Comparison of ENCODE assay signal across 16 cellular contexts in genomic region chr12:19694627-19695026, GRCh38.
A peak's percentile ranks its signal among the peaks of the same experiment; 100 is the strongest.
DNase-seq lines count a peak whose midpoint lies in the region; ATAC-seq and TF ChIP-seq lines count a peak whose summit lies in the region.
"Had no signal": no experiment of that assay in that cellular context is flagged by ENCODE, and none has a peak within 500 bp of the region (broad histone marks: within the 10 kb centered on the region; RNA-seq: fewer than 3 reads in every experiment).

No MANE protein-coding gene starts in this region.

- intact Hi-C loops in MCF 10A (cut with micrococcal nuclease): no loop called here
- intact Hi-C loops in breast epithelium (cut with DNase I; ENCODE audit: low total_unique reads): no loop called here

- ATAC-seq in SK-N-SH treated with all-trans-retinoic acid at 6 μM for 48 hours (peak; percentile 18; the same call in 2 of the 3 replicates), HG03460 (IDR thresholded peaks at IDR 0.05; ENCODE audit: unreplicated experiment) (no peak)
- ATAC-seq in stimulated activated naive CD8-positive, alpha-beta T cell treated with anti-CD3 and anti-CD28 coated beads, Interleukin-15, Interleukin-2, amounts not matched to agents 100 U/mL and 50 U/mL, for 24 hours: peak; percentile 52
- ATAC-seq: gastroesophageal sphincter had no signal

- no peaks in the 10 kb centered on the region for H3K36me3 ChIP-seq in breast epithelium
- H3K36me3 ChIP-seq: brain microvascular endothelial cell, gastroesophageal sphincter had no signal

- peaks cover 18% of the 10 kb centered on the region for H3K4me1 Mint-ChIP-seq in MCF 10A (ENCODE audit: insufficient read depth, unreplicated experiment)

- no peak overlapping the region for H3K4me3 Mint-ChIP-seq in MCF 10A (ENCODE audit: unreplicated experiment)

- no peak overlapping the region for H3K27ac ChIP-seq in breast epithelium
- H3K27ac ChIP-seq: brain microvascular endothelial cell, gastroesophageal sphincter had no signal

- POLR2A ChIA-PET in MCF 10A (lab: Yijun Ruan, JAX): interaction anchor here (0.6 to 1.0 kb wide), 3 partner anchors 15 to 255 kb away, joined by 3 to 5 read pairs (median 3); no protein-coding TSS in a partner anchor

- no peak for TF ChIP-seq POLR2A in breast epithelium (IDR thresholded peaks at IDR 0.05)

- no peaks in the 10 kb centered on the region for H3K27me3 ChIP-seq in breast epithelium
- H3K27me3 ChIP-seq: brain microvascular endothelial cell, gastroesophageal sphincter had no signal

- H3K4me3 ChIP-seq in breast epithelium (no peak overlapping the region), choroid plexus epithelial cell (ENCODE audit: low read depth, low read length) (no peak overlapping the region)
- H3K4me3 ChIP-seq: gastroesophageal sphincter had no signal

- peak; percentile 75 for DNase-seq in MCF 10A (ENCODE audit: unreplicated experiment)
- DNase-seq in breast epithelium (ENCODE audit: low spot score in 2 of 2): no peak
- DNase-seq in choroid plexus epithelial cell (ENCODE audit: low read depth): peak; percentile 65
- no peak for DNase-seq in stimulated activated naive CD8-positive, alpha-beta T cell treated with anti-CD3 and anti-CD28 coated beads, Interleukin-15, Interleukin-2, amounts not matched to agents 100 U/mL and 50 U/mL, for 24 hours
- no peak for DNase-seq in NCI-H774 (lab: John Stamatoyannopoulos, UW)
- DNase-seq in NCI-H1105 treated with DMSO at 0.1 percent for 48 hours (lab: John Stamatoyannopoulos, UW): no peak
- DNase-seq: activated CD4-positive, alpha-beta T cell treated with anti-CD3 and anti-CD28 coated beads, Interleukin-2, amount 50 U/mL, for 1 hour; brain microvascular endothelial cell; Caco-2; mesendoderm; NCI-H1417 treated with DMSO at 0.1 percent for 48 hours; NCI-H2227 treated with DMSO at 0.1 percent for 48 hours; small intestine had no signal

- no peaks in the 10 kb centered on the region for H3K9me3 ChIP-seq in breast epithelium
- H3K9me3 ChIP-seq: Caco-2, gastroesophageal sphincter had no signal

- CTCF ChIA-PET in MCF 10A (lab: Yijun Ruan, JAX): interaction anchor here (0.6 kb wide), 1 partner anchor 21 kb away, joined by 3 read pairs; no protein-coding TSS in a partner anchor

- H3K27me3 Mint-ChIP-seq in MCF 10A (ENCODE audit: insufficient read depth, unreplicated experiment): no peaks in the 10 kb centered on the region

- BruUV-seq in MCF 10A (replicated peaks; lab: Mats Ljungman, UMichigan): no TSS peak

- no peaks in the 10 kb centered on the region for H3K4me1 ChIP-seq in breast epithelium
- H3K4me1 ChIP-seq: Caco-2 had no signal

- peak overlapping the region; percentile 18 for H3K27ac Mint-ChIP-seq in MCF 10A (ENCODE audit: low read depth, unreplicated experiment)

- H3K9me3 Mint-ChIP-seq in MCF 10A (ENCODE audit: unreplicated experiment): no peaks in the 10 kb centered on the region

- peaks cover under 1% of the 10 kb centered on the region for H3K36me3 Mint-ChIP-seq in MCF 10A (ENCODE audit: insufficient read depth, unreplicated experiment)

- TF ChIP-seq CTCF in MCF 10A (IDR thresholded peaks at IDR 0.05; ENCODE audit: unreplicated experiment): no peak
- TF ChIP-seq CTCF in breast epithelium (IDR thresholded peaks at IDR 0.05): no peak
- TF ChIP-seq CTCF in choroid plexus epithelial cell (conservative IDR thresholded peaks at IDR 0.05; ENCODE audit: low read depth, low read length): no peak

TF ChIP-seq in SK-N-SH treated with all-trans-retinoic acid at 6 μM for 48 hours, 23 proteins besides CTCF, POLR2A, EP300 and RAD21:
- no peak for TF ChIP-seq CSRNP3 (CRISPR knock-in tag; IDR thresholded peaks at IDR 0.05)
- no peak for TF ChIP-seq BACH2 (CRISPR knock-in tag; IDR thresholded peaks at IDR 0.05; ENCODE audit: borderline replicate concordance)
- no peak for TF ChIP-seq CREB5 (CRISPR knock-in tag; IDR thresholded peaks at IDR 0.05; ENCODE audit: low read depth)
- TF ChIP-seq GLIS3 (CRISPR knock-in tag; IDR thresholded peaks at IDR 0.05): no peak
- no peak for TF ChIP-seq TCF4 (CRISPR knock-in tag; IDR thresholded peaks at IDR 0.05; ENCODE audit: borderline replicate concordance)
- no peak for TF ChIP-seq PPARA (CRISPR knock-in tag; IDR thresholded peaks at IDR 0.05; ENCODE audit: borderline replicate concordance)
- no peak for TF ChIP-seq ZC3H10 (CRISPR knock-in tag; IDR thresholded peaks at IDR 0.05)
- TF ChIP-seq ZFP30 (CRISPR knock-in tag; IDR thresholded peaks at IDR 0.05): no peak
- no peak for TF ChIP-seq SNAI2 (CRISPR knock-in tag; IDR thresholded peaks at IDR 0.05)
- no peak for TF ChIP-seq POU6F1 (CRISPR knock-in tag; IDR thresholded peaks at IDR 0.05; ENCODE audit: borderline replicate concordance, low read depth)
- no peak for TF ChIP-seq ISL1 (CRISPR knock-in tag; IDR thresholded peaks at IDR 0.05)
- no peak for TF ChIP-seq ZFP3 (CRISPR knock-in tag; IDR thresholded peaks at IDR 0.05)
- no peak for TF ChIP-seq ARNTL (CRISPR knock-in tag; IDR thresholded peaks at IDR 0.05; ENCODE audit: borderline replicate concordance, low read depth)
- TF ChIP-seq TOX (CRISPR knock-in tag; IDR thresholded peaks at IDR 0.05; ENCODE audit: borderline replicate concordance): no peak
- TF ChIP-seq ZNF8 (CRISPR knock-in tag; IDR thresholded peaks at IDR 0.05): no peak
- no peak for TF ChIP-seq TSHZ2 (CRISPR knock-in tag; IDR thresholded peaks at IDR 0.05)
- TF ChIP-seq ESRRG (CRISPR knock-in tag; IDR thresholded peaks at IDR 0.05): no peak
- TF ChIP-seq OSR1 (CRISPR knock-in tag; IDR thresholded peaks at IDR 0.05): no peak
- TF ChIP-seq ZNF565 (CRISPR knock-in tag; conservative IDR thresholded peaks at IDR 0.05; ENCODE audit: low read depth): no peak
- TF ChIP-seq RARB (CRISPR knock-in tag; IDR thresholded peaks at IDR 0.05): no peak

Comparison
In these comparisons a context has a peak if more than half of its experiments do, and no peak if none do; other contexts are left out.
1. DNase-seq: peak in MCF 10A (single experiment) and choroid plexus epithelial cell (single experiment); none in breast epithelium (0 of 2), stimulated activated naive CD8-positive, alpha-beta T cell treated with anti-CD3 and anti-CD28 coated beads, Interleukin-15, Interleukin-2, amounts not matched to agents 100 U/mL and 50 U/mL, for 24 hours (single experiment), NCI-H774 (single experiment) and NCI-H1105 treated with DMSO at 0.1 percent for 48 hours (single experiment).